ENCODE assay signal across 31 cellular contexts in the genomic region with DNA sequence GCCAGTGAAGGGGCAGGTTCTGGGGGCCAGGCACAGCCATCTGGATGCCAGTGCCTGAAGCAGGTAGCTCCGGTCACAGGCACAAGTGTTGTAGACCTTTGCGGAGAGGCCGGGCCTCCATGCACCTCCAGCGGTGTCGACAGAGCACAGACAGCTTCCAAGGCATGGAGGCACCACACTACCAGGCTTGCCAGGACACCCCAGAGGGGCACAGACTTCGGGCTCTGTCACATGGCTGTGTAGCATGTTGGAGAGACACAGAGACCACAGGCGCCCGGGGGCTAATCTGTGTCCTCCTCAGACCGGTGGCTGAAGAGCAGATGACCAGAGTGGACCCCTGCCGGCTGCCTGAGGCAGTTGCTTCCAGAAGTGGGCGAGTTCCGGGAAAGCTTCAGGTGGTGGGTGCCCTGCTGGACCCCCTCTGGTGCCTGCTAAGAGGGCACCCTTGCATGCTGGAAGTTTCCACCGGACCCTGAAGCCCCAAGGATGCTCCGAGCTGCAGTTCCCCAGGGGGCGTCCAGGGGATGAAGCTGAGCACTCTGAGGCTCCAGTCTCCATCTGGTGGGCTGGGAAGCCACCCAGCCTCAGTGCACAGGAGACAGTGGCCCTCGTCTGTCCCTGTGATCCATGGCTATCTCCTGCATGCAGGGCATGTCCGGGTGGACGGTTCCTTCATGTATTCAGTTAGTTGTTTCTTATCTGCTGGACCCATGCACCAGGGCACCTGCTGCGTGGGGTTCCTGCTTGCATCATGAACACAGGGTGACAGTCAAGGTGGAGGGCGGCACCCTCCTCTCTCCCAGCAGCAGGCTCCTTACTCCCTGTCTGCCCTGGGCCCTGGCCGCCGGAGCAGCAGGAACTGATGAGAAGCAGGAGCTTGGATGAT.
DNase-seq lines count a peak whose midpoint lies in the region; ATAC-seq and TF ChIP-seq lines count a peak whose summit lies in the region.
"Had no signal": no experiment of that assay in that cellular context is flagged by ENCODE, and none has a peak within 500 bp of the region (broad histone marks: within the 10 kb centered on the region; RNA-seq: fewer than 3 reads in every experiment).

No MANE protein-coding gene starts in this region.

- CTCF ChIA-PET in activated CD8-positive, alpha-beta T cell treated with anti-CD3 and anti-CD28 coated beads, Interleukin-2, amount 10 ng/mL, durations not matched to agents 7 days and 5 days (lab: Charles Lee): no interaction called here

- peak; percentile 16 for DNase-seq in activated T-cell treated with anti-CD3 and anti-CD28 coated beads, Interleukin-2, amount 50 U/mL, for 24 hours
- DNase-seq in activated T-cell treated with anti-CD3 and anti-CD28 coated beads for 4 hours: no peak
- peak in 2 of 3 donors; percentile 36 to 37 for DNase-seq in Peyer's patch
- DNase-seq in right lobe of liver: peak in 2 of 3 donors; percentile 9 to 46
- DNase-seq in sigmoid colon: peak; percentile 55
- DNase-seq in activated CD8-positive, alpha-beta T cell treated with anti-CD3 and anti-CD28 coated beads, Interleukin-2, amount 10 ng/mL, durations not matched to agents 7 days and 5 days: no peak
- DNase-seq in substantia nigra (lab: John Stamatoyannopoulos, UW): no peak
- DNase-seq in stimulated activated CD4-positive, alpha-beta T cell treated with anti-CD3 and anti-CD28 coated beads, Interleukin-2, amount 100 ng/mL, for 48 hours: no peak
- DNase-seq: activated CD4-positive, alpha-beta T cell treated with anti-CD3 and anti-CD28 coated beads for 48 hours; activated T-cell treated with anti-CD3 and anti-CD28 coated beads, Interleukin-2, amount 50 U/mL, for 48 hours; AML-193; CD8-positive, alpha-beta T cell; DMS 273 treated with DMSO at 0.1 percent for 48 hours; foreskin keratinocyte; midbrain; NCI-H1436; NCI-H2107; NCI-H446 treated with DMSO at 0.1 percent for 48 hours; NCI-H82; RPMI8226; thyroid gland had no signal

- POLR2A ChIA-PET in activated CD8-positive, alpha-beta T cell treated with anti-CD3 and anti-CD28 coated beads, Interleukin-2, amount 10 ng/mL, durations not matched to agents 7 days and 5 days (lab: Charles Lee): no interaction called here

- H3K4me1 Mint-ChIP-seq in activated T-cell treated with anti-CD3 and anti-CD28 coated beads, Interleukin-2, amount 50 U/mL, for 24 hours (ENCODE audit: low read depth): no peaks in the 10 kb centered on the region
- peaks cover 8% of the 10 kb centered on the region for H3K4me1 Mint-ChIP-seq in activated CD8-positive, alpha-beta T cell treated with anti-CD3 and anti-CD28 coated beads, Interleukin-2, amount 10 ng/mL, durations not matched to agents 7 days and 5 days (ENCODE audit: low read depth)
- H3K4me1 Mint-ChIP-seq: activated naive CD4-positive, alpha-beta T cell treated with anti-CD3 and anti-CD28 coated beads, Interleukin-2, amount 50 U/mL, for 24 hours had no signal

- H3K9me3 ChIP-seq in Peyer's patch: no peaks in the 10 kb centered on the region
- H3K9me3 ChIP-seq in right lobe of liver: no peaks in the 10 kb centered on the region
- no peaks in the 10 kb centered on the region for H3K9me3 ChIP-seq in sigmoid colon
- H3K9me3 ChIP-seq: ascending aorta, esophagus muscularis mucosa, thyroid gland had no signal

- H3K4me3 Mint-ChIP-seq in activated T-cell treated with anti-CD3 and anti-CD28 coated beads, Interleukin-2, amount 50 U/mL, for 24 hours: no peak overlapping the region
- H3K4me3 Mint-ChIP-seq in activated CD8-positive, alpha-beta T cell treated with anti-CD3 and anti-CD28 coated beads, Interleukin-2, amount 10 ng/mL, durations not matched to agents 7 days and 5 days: no peak overlapping the region
- H3K4me3 Mint-ChIP-seq: activated naive CD4-positive, alpha-beta T cell treated with anti-CD3 and anti-CD28 coated beads, Interleukin-2, amount 50 U/mL, for 24 hours; CD8-positive, alpha-beta T cell; dendritic cell treated with granulocyte-macrophage colony-stimulating factor and Interleukin-4, amounts not matched to agents 40 ng/mL and 50 ng/mL, for 4 days; stimulated activated naive CD8-positive, alpha-beta T cell treated with anti-CD3 and anti-CD28 coated beads, Interleukin-15, Interleukin-2, amounts not matched to agents 100 ng/mL and 50 ng/mL, for 24 hours had no signal

- no peaks in the 10 kb centered on the region for H3K9me3 Mint-ChIP-seq in activated T-cell treated with anti-CD3 and anti-CD28 coated beads, Interleukin-2, amount 50 U/mL, for 24 hours
- no peaks in the 10 kb centered on the region for H3K9me3 Mint-ChIP-seq in activated CD8-positive, alpha-beta T cell treated with anti-CD3 and anti-CD28 coated beads, Interleukin-2, amount 10 ng/mL, durations not matched to agents 7 days and 5 days (ENCODE audit: insufficient read depth)
- H3K9me3 Mint-ChIP-seq: activated naive CD4-positive, alpha-beta T cell treated with anti-CD3 and anti-CD28 coated beads, Interleukin-2, amount 50 U/mL, for 24 hours; CD8-positive, alpha-beta T cell; dendritic cell treated with granulocyte-macrophage colony-stimulating factor and Interleukin-4, amounts not matched to agents 40 ng/mL and 50 ng/mL, for 4 days; naive thymus-derived CD8-positive, alpha-beta T cell; stimulated activated naive CD8-positive, alpha-beta T cell treated with anti-CD3 and anti-CD28 coated beads, Interleukin-15, Interleukin-2, amounts not matched to agents 100 ng/mL and 50 ng/mL, for 24 hours had no signal

- no peak for ATAC-seq in right lobe of liver
- ATAC-seq in activated CD8-positive, alpha-beta T cell treated with anti-CD3 and anti-CD28 coated beads, Interleukin-2, amount 10 ng/mL, durations not matched to agents 7 days and 5 days: no peak
- ATAC-seq: foreskin keratinocyte had no signal

- TF ChIP-seq POLR2A in Peyer's patch (IDR thresholded peaks at IDR 0.05) (no peak), right lobe of liver (IDR thresholded peaks at IDR 0.05) (no peak), sigmoid colon (IDR thresholded peaks at IDR 0.05) (no peak)

- H3K27me3 ChIP-seq in Peyer's patch (no peaks in the 10 kb centered on the region), right lobe of liver (no peaks in the 10 kb centered on the region), sigmoid colon (no peaks in the 10 kb centered on the region)
- H3K27me3 ChIP-seq: ascending aorta, cardiac muscle cell, esophagus muscularis mucosa, foreskin keratinocyte, hepatocyte, thyroid gland had no signal

- intact Hi-C loops in right lobe of liver (cut with DNase I): no loop called here
- intact Hi-C loops in sigmoid colon (cut with DNase I): no loop called here

- no peak overlapping the region for H3K27ac Mint-ChIP-seq in activated T-cell treated with anti-CD3 and anti-CD28 coated beads, Interleukin-2, amount 50 U/mL, for 24 hours
- no peak overlapping the region for H3K27ac Mint-ChIP-seq in activated CD8-positive, alpha-beta T cell treated with anti-CD3 and anti-CD28 coated beads, Interleukin-2, amount 10 ng/mL, durations not matched to agents 7 days and 5 days
- H3K27ac Mint-ChIP-seq: activated naive CD4-positive, alpha-beta T cell treated with anti-CD3 and anti-CD28 coated beads, Interleukin-2, amount 50 U/mL, for 24 hours; dendritic cell treated with granulocyte-macrophage colony-stimulating factor and Interleukin-4, amounts not matched to agents 40 ng/mL and 50 ng/mL, for 4 days; stimulated activated naive CD8-positive, alpha-beta T cell treated with anti-CD3 and anti-CD28 coated beads, Interleukin-15, Interleukin-2, amounts not matched to agents 100 ng/mL and 50 ng/mL, for 24 hours had no signal

- WGBS in right lobe of liver (ENCODE audit: insufficient coverage, low coverage, low lambda C conversion rate, missing lambda C conversion rate): 73% methylated on average over 5 of the region's 22 CpGs
- WGBS in sigmoid colon, 2 donors: 88 to 93% methylated on average over 22 of the region's 22 CpGs

- H3K4me1 ChIP-seq in Peyer's patch (no peaks in the 10 kb centered on the region), right lobe of liver (no peaks in the 10 kb centered on the region), sigmoid colon (no peaks in the 10 kb centered on the region)
- H3K4me1 ChIP-seq: ascending aorta, esophagus muscularis mucosa, foreskin keratinocyte, thyroid gland had no signal

- no peak overlapping the region for H3K4me3 ChIP-seq in Peyer's patch
- no peak overlapping the region for H3K4me3 ChIP-seq in right lobe of liver
- no peak overlapping the region for H3K4me3 ChIP-seq in sigmoid colon
- H3K4me3 ChIP-seq: ascending aorta, cardiac muscle cell, esophagus muscularis mucosa, hepatocyte, SK-N-MC, thyroid gland had no signal

- peaks cover 28% of the 10 kb centered on the region for H3K36me3 Mint-ChIP-seq in activated T-cell treated with anti-CD3 and anti-CD28 coated beads, Interleukin-2, amount 50 U/mL, for 24 hours (ENCODE audit: low read depth)
- H3K36me3 Mint-ChIP-seq in activated CD8-positive, alpha-beta T cell treated with anti-CD3 and anti-CD28 coated beads, Interleukin-2, amount 10 ng/mL, durations not matched to agents 7 days and 5 days (ENCODE audit: low read depth): no peaks in the 10 kb centered on the region

- no peak for TF ChIP-seq EP300 in sigmoid colon (IDR thresholded peaks at IDR 0.05)

- H3K36me3 ChIP-seq in Peyer's patch (no peaks in the 10 kb centered on the region), right lobe of liver (no peaks in the 10 kb centered on the region), sigmoid colon (no peaks in the 10 kb centered on the region)
- H3K36me3 ChIP-seq: thyroid gland had no signal

- no peaks in the 10 kb centered on the region for H3K27me3 Mint-ChIP-seq in activated T-cell treated with anti-CD3 and anti-CD28 coated beads, Interleukin-2, amount 50 U/mL, for 24 hours
- no peaks in the 10 kb centered on the region for H3K27me3 Mint-ChIP-seq in activated CD8-positive, alpha-beta T cell treated with anti-CD3 and anti-CD28 coated beads, Interleukin-2, amount 10 ng/mL, durations not matched to agents 7 days and 5 days (ENCODE audit: low read depth)
- H3K27me3 Mint-ChIP-seq: activated naive CD4-positive, alpha-beta T cell treated with anti-CD3 and anti-CD28 coated beads, Interleukin-2, amount 50 U/mL, for 24 hours; dendritic cell treated with granulocyte-macrophage colony-stimulating factor and Interleukin-4, amounts not matched to agents 40 ng/mL and 50 ng/mL, for 4 days; naive thymus-derived CD8-positive, alpha-beta T cell; stimulated activated naive CD8-positive, alpha-beta T cell treated with anti-CD3 and anti-CD28 coated beads, Interleukin-15, Interleukin-2, amounts not matched to agents 100 ng/mL and 50 ng/mL, for 24 hours had no signal

- H3K27ac ChIP-seq in Peyer's patch (no peak overlapping the region), right lobe of liver (no peak overlapping the region), sigmoid colon (no peak overlapping the region), substantia nigra (ENCODE audit: low read depth, low read length, poor library complexity, severe bottlenecking) (no peak overlapping the region)
- H3K27ac ChIP-seq: ascending aorta, cardiac muscle cell, esophagus muscularis mucosa, foreskin keratinocyte, hepatocyte, KMS-11, SK-N-MC, thyroid gland had no signal

- TF ChIP-seq CTCF in Peyer's patch (IDR thresholded peaks at IDR 0.05): no peak
- no peak for TF ChIP-seq CTCF in right lobe of liver (IDR thresholded peaks at IDR 0.05)
- no peak for TF ChIP-seq CTCF in sigmoid colon (IDR thresholded peaks at IDR 0.05)

Comparison
In these comparisons a context has a peak if more than half of its experiments do, and no peak if none do; other contexts are left out.
1. DNase-seq: peak in activated T-cell treated with anti-CD3 and anti-CD28 coated beads, Interleukin-2, amount 50 U/mL, for 24 hours (single experiment), Peyer's patch (2 of 3), right lobe of liver (2 of 3) and sigmoid colon (single experiment); none in activated T-cell treated with anti-CD3 and anti-CD28 coated beads for 4 hours (single experiment), activated CD8-positive, alpha-beta T cell treated with anti-CD3 and anti-CD28 coated beads, Interleukin-2, amount 10 ng/mL, durations not matched to agents 7 days and 5 days (single experiment), substantia nigra (0 of 49) and stimulated activated CD4-positive, alpha-beta T cell treated with anti-CD3 and anti-CD28 coated beads, Interleukin-2, amount 100 ng/mL, for 48 hours (0 of 2).